ENCODE assay signal across 11 cellular contexts in genomic region chr1:47996060-47996405, GRCh38. TPM values are rescaled to one million over a fixed set of nuclear protein-coding genes. Genes with fewer than 3 reads are reported as not detected.
A peak's percentile ranks its signal among the peaks of the same experiment; 100 is the strongest.
DNase-seq lines count a peak whose midpoint lies in the region; ATAC-seq and TF ChIP-seq lines count a peak whose summit lies in the region.
"Had no signal": no experiment of that assay in that cellular context is flagged by ENCODE, and none has a peak within 500 bp of the region (broad histone marks: within the 10 kb centered on the region; RNA-seq: fewer than 3 reads in every experiment).

No MANE protein-coding gene starts in this region.

- no peak overlapping the region for H2AFZ ChIP-seq in SK-N-SH (ENCODE audit: low read depth)

- ATAC-seq in right lobe of liver, result peak in 2 of 4 donors; percentile 2 to 13
- ATAC-seq in GM18867 (IDR thresholded peaks at IDR 0.05; ENCODE audit: unreplicated experiment), result no peak

- peaks cover 37% of the 10 kb centered on the region for H3K27me3 Mint-ChIP-seq in activated CD4-positive, alpha-beta memory T cell treated with anti-CD3 and anti-CD28 coated beads, Interleukin-2, amount 10 ng/mL, durations not matched to agents 7 days and 5 days
- peaks cover 48% of the 10 kb centered on the region for H3K27me3 Mint-ChIP-seq in activated CD4-positive, alpha-beta memory T cell treated with anti-CD3 and anti-CD28 coated beads for 36 hours
- H3K27me3 Mint-ChIP-seq in brain, result peaks cover 62% of the 10 kb centered on the region

- no peak for TF ChIP-seq RAD21 in SK-N-SH (IDR thresholded peaks at IDR 0.05; ENCODE audit: low read length)

- H3K4me3 ChIP-seq in right lobe of liver (peak overlapping the region; percentile 64 to 78 (median 70)), stomach (peak overlapping the region; percentile 59 to 73 (median 66)), SK-N-SH (ENCODE audit: low read depth in 2 of 2, low read length in 1 of 2) (no peak overlapping the region)

- H3K4me2 ChIP-seq in SK-N-SH, result no peak overlapping the region; the same call in 1 of the 2 replicates

- no peak for TF ChIP-seq EP300 in stomach (IDR thresholded peaks at IDR 0.05)
- TF ChIP-seq EP300 in SK-N-SH (IDR thresholded peaks at IDR 0.05; ENCODE audit: borderline replicate concordance in 1 of 2, low read depth in 1 of 2, low read length in 1 of 2), result no peak

- H3K36me3 ChIP-seq in right lobe of liver (no peaks in the 10 kb centered on the region), stomach (no peaks in the 10 kb centered on the region), SK-N-SH (replicated peaks in 1 of 2; ENCODE audit: control insufficient read depth in 1 of 2, insufficient read depth in 2 of 2, low read length in 1 of 2) (no peaks in the 10 kb centered on the region)
- H3K36me3 ChIP-seq: neutrophil had no signal

- TF ChIP-seq POLR2A in right lobe of liver (IDR thresholded peaks at IDR 0.05), result no peak
- no peak for TF ChIP-seq POLR2A in stomach (IDR thresholded peaks at IDR 0.05)

- H3K9me3 ChIP-seq in right lobe of liver (no peaks in the 10 kb centered on the region), stomach (no peaks in the 10 kb centered on the region), SK-N-SH (no peaks in the 10 kb centered on the region)
- H3K9me3 ChIP-seq: neutrophil had no signal

- no peak overlapping the region for H3K9ac ChIP-seq in SK-N-SH

- TF ChIP-seq CTCF in brain (conservative IDR thresholded peaks at IDR 0.05) (no peak), right lobe of liver (IDR thresholded peaks at IDR 0.05) (no peak), stomach (IDR thresholded peaks at IDR 0.05) (no peak), SK-N-SH (IDR thresholded peaks at IDR 0.05) (no peak)

- H3K27ac Mint-ChIP-seq in activated CD4-positive, alpha-beta memory T cell treated with anti-CD3 and anti-CD28 coated beads, Interleukin-2, amount 10 ng/mL, durations not matched to agents 7 days and 5 days, result no peak overlapping the region
- H3K27ac Mint-ChIP-seq in activated CD4-positive, alpha-beta memory T cell treated with anti-CD3 and anti-CD28 coated beads for 36 hours, result no peak overlapping the region
- H3K27ac Mint-ChIP-seq in brain, result peak overlapping the region in 3 of 5 experiments; percentile 5 to 82 (median 56)

- no peaks in the 10 kb centered on the region for H3K9me2 ChIP-seq in SK-N-SH

- no peaks in the 10 kb centered on the region for H3K79me2 ChIP-seq in SK-N-SH (ENCODE audit: insufficient read depth)

- no peaks in the 10 kb centered on the region for H3K27me3 ChIP-seq in right lobe of liver
- H3K27me3 ChIP-seq in stomach, result peaks cover 6 to 63% (median 27%) of the 10 kb centered on the region in 3 donors
- peaks cover 4% of the 10 kb centered on the region; the same call in 1 of the 2 replicates for H3K27me3 ChIP-seq in SK-N-SH (ENCODE audit: insufficient read depth)

- CTCF ChIA-PET in activated CD4-positive, alpha-beta memory T cell treated with anti-CD3 and anti-CD28 coated beads, Interleukin-2, amount 10 ng/mL, durations not matched to agents 7 days and 5 days (lab: Charles Lee), result interaction anchor here (2.0 kb wide), 1 partner anchor 14 kb away, joined by 5 read pairs; no protein-coding TSS in a partner anchor
- CTCF ChIA-PET in activated CD4-positive, alpha-beta memory T cell treated with anti-CD3 and anti-CD28 coated beads for 36 hours (lab: Charles Lee), result no interaction called here
- CTCF ChIA-PET in SK-N-SH (lab: Yijun Ruan, JAX), result interaction anchor here (1.3 to 3.1 kb wide), 4 partner anchors 64 to 269 kb away, joined by 3 to 18 read pairs (median 4); no protein-coding TSS in a partner anchor

- H3K9me3 Mint-ChIP-seq in activated CD4-positive, alpha-beta memory T cell treated with anti-CD3 and anti-CD28 coated beads, Interleukin-2, amount 10 ng/mL, durations not matched to agents 7 days and 5 days, result no peaks in the 10 kb centered on the region
- no peaks in the 10 kb centered on the region for H3K9me3 Mint-ChIP-seq in activated CD4-positive, alpha-beta memory T cell treated with anti-CD3 and anti-CD28 coated beads for 36 hours
- no peaks in the 10 kb centered on the region for H3K9me3 Mint-ChIP-seq in brain

- H3K4me3 Mint-ChIP-seq in activated CD4-positive, alpha-beta memory T cell treated with anti-CD3 and anti-CD28 coated beads, Interleukin-2, amount 10 ng/mL, durations not matched to agents 7 days and 5 days, result peak overlapping the region; percentile 42
- H3K4me3 Mint-ChIP-seq in activated CD4-positive, alpha-beta memory T cell treated with anti-CD3 and anti-CD28 coated beads for 36 hours, result no peak overlapping the region
- H3K4me3 Mint-ChIP-seq in brain, result peak overlapping the region; percentile 79 to 96 (median 85)

- intact Hi-C loops in activated CD4-positive, alpha-beta memory T cell treated with anti-CD3 and anti-CD28 coated beads for 36 hours (cut with micrococcal nuclease), result no loop called here
- intact Hi-C loops in right lobe of liver (cut with DNase I), result loop anchor here in 1 of 2 donors (10.0 kb wide), 1 partner anchor 59 kb away; no protein-coding TSS in a partner anchor
- intact Hi-C loops in stomach (cut with DNase I; ENCODE audit: low total_unique reads), result no loop called here

- POLR2A ChIA-PET in activated CD4-positive, alpha-beta memory T cell treated with anti-CD3 and anti-CD28 coated beads, Interleukin-2, amount 10 ng/mL, durations not matched to agents 7 days and 5 days (lab: Charles Lee), result no interaction called here
- POLR2A ChIA-PET in activated CD4-positive, alpha-beta memory T cell treated with anti-CD3 and anti-CD28 coated beads for 36 hours (lab: Charles Lee), result no interaction called here
- POLR2A ChIA-PET in SK-N-SH (lab: Yijun Ruan, JAX), result no interaction called here

- H3F3A ChIP-seq in SK-N-SH (replicated peaks; ENCODE audit: insufficient read depth), result no peaks in the 10 kb centered on the region

- H4K20me1 ChIP-seq in SK-N-SH (ENCODE audit: insufficient read depth), result no peaks in the 10 kb centered on the region

- 25% methylated on average over 7 of the region's 7 CpGs for WGBS in right lobe of liver (ENCODE audit: insufficient coverage, low coverage, low lambda C conversion rate, missing lambda C conversion rate)
- WGBS in stomach, 5 donors, result 53 to 56% (median 53%) methylated on average over 7 of the region's 7 CpGs
- WGBS in SK-N-SH (ENCODE audit: low lambda C conversion rate), result 87% methylated on average over 7 of the region's 7 CpGs

- H3K4me1 ChIP-seq in right lobe of liver, result peaks cover 0 to 34% (median 4%) of the 10 kb centered on the region in 4 donors
- peaks cover 9 to 20% (median 16%) of the 10 kb centered on the region in 4 donors for H3K4me1 ChIP-seq in stomach
- H3K4me1 ChIP-seq in SK-N-SH (ENCODE audit: control insufficient read depth in 1 of 2, insufficient read depth in 2 of 2, low read depth in 1 of 2, low read length in 1 of 2), result peaks cover 0 to 9% of the 10 kb centered on the region in 2 experiments; a peak in 2 of 4 replicates

- peaks cover 6% of the 10 kb centered on the region for H3K4me1 Mint-ChIP-seq in activated CD4-positive, alpha-beta memory T cell treated with anti-CD3 and anti-CD28 coated beads, Interleukin-2, amount 10 ng/mL, durations not matched to agents 7 days and 5 days
- peaks cover 8% of the 10 kb centered on the region for H3K4me1 Mint-ChIP-seq in activated CD4-positive, alpha-beta memory T cell treated with anti-CD3 and anti-CD28 coated beads for 36 hours (ENCODE audit: low read depth)
- H3K4me1 Mint-ChIP-seq in brain, result peaks cover 45% of the 10 kb centered on the region

- H3K36me3 Mint-ChIP-seq in activated CD4-positive, alpha-beta memory T cell treated with anti-CD3 and anti-CD28 coated beads, Interleukin-2, amount 10 ng/mL, durations not matched to agents 7 days and 5 days (ENCODE audit: low read depth), result no peaks in the 10 kb centered on the region
- H3K36me3 Mint-ChIP-seq in activated CD4-positive, alpha-beta memory T cell treated with anti-CD3 and anti-CD28 coated beads for 36 hours, result no peaks in the 10 kb centered on the region
- no peaks in the 10 kb centered on the region for H3K36me3 Mint-ChIP-seq in brain

- H3K27ac ChIP-seq in right lobe of liver (peak overlapping the region in 2 of 3 donors; percentile 64 to 82), stomach (peak overlapping the region in 4 of 5 donors; percentile 67 to 83 (median 78)), SK-N-SH (ENCODE audit: low read depth in 2 of 2, low read length in 1 of 2) (no peak overlapping the region)
- H3K27ac ChIP-seq: neutrophil had no signal

- no peak for DNase-seq in activated CD4-positive, alpha-beta memory T cell treated with anti-CD3 and anti-CD28 coated beads, Interleukin-2, amount 10 ng/mL, durations not matched to agents 7 days and 5 days
- no peak for DNase-seq in activated CD4-positive, alpha-beta memory T cell treated with anti-CD3 and anti-CD28 coated beads for 36 hours
- DNase-seq in right lobe of liver, result no peak
- DNase-seq in stomach, result no peak
- DNase-seq in SK-N-SH, result no peak
- DNase-seq in activated CD4-positive, alpha-beta T cell treated with anti-CD3 and anti-CD28 coated beads for 1 hour, result no peak
- DNase-seq: activated CD4-positive, CD25-positive, alpha-beta regulatory T cell treated with anti-CD3 and anti-CD28 coated beads, Interleukin-2, amount 50 U/mL, for 72 hours; stimulated activated CD8-positive, alpha-beta memory T cell treated with anti-CD3 and anti-CD28 coated beads, Interleukin-4, amount 100 ng/mL, for 48 hours had no signal

TF ChIP-seq in SK-N-SH, 30 proteins besides CTCF, POLR2A, EP300 and RAD21 (continues in another document):
- no peak for TF ChIP-seq RCOR1 (IDR thresholded peaks at IDR 0.05; ENCODE audit: low read length)
- TF ChIP-seq ELF1 (IDR thresholded peaks at IDR 0.05), result no peak
- no peak for TF ChIP-seq USF2 (IDR thresholded peaks at IDR 0.05; ENCODE audit: borderline replicate concordance, low read depth, low read length)
- TF ChIP-seq RXRA (IDR thresholded peaks at IDR 0.05; ENCODE audit: borderline replicate concordance, low read depth), result no peak
- TF ChIP-seq YY1 (IDR thresholded peaks at IDR 0.05; ENCODE audit: low read depth), result no peak

RNA-seq across cellular contexts. Expression of gene TRABD2B, which starts 1.2 kb away (rescaled TPM):
- not detected for total RNA-seq in activated CD4-positive, alpha-beta memory T cell treated with anti-CD3 and anti-CD28 coated beads, Interleukin-2, amount 10 ng/mL, durations not matched to agents 7 days and 5 days
- total RNA-seq in activated CD4-positive, alpha-beta memory T cell treated with anti-CD3 and anti-CD28 coated beads for 36 hours, result not detected
- polyA plus RNA-seq in brain (ENCODE audit: insufficient read depth, low read depth, low replicate concordance) (0.17 TPM), stomach (under 1 TPM; 0.31 to 0.93 (median 0.53) TPM), SK-N-SH (2012; rRNA removed) (0.02 and 0.03 TPM in 2 replicates)
- total RNA-seq in right lobe of liver (1 to 10 TPM in 3 of 6 experiments, under 1 TPM in 3; 0.55 to 9.5 (median 1.8) TPM), stomach (1 to 10 TPM in 3 of 5 donors, under 1 TPM in 1, not detected in 1; 0.45 to 2.0 (median 1.2) TPM)
- 0.01 and 0.04 TPM in 2 replicates for polyA plus RNA-seq in SK-N-SH (2012; cell fraction: cytosol; rRNA removed)
- polyA plus RNA-seq in SK-N-SH (2012; cell fraction: nucleus; rRNA removed), result 0.12 and 0.20 TPM in 2 replicates

Comparison
In these comparisons a context has a peak if more than half of its experiments do, and no peak if none do; other contexts are left out.
1. H3K27ac Mint-ChIP-seq: peak in brain (3 of 5); none in activated CD4-positive, alpha-beta memory T cell treated with anti-CD3 and anti-CD28 coated beads, Interleukin-2, amount 10 ng/mL, durations not matched to agents 7 days and 5 days (single experiment) and activated CD4-positive, alpha-beta memory T cell treated with anti-CD3 and anti-CD28 coated beads for 36 hours (single experiment).
2. H3K27ac ChIP-seq: peak in right lobe of liver (2 of 3) and stomach (4 of 5); none in SK-N-SH (0 of 2).
3. H3K4me3 ChIP-seq: peak in right lobe of liver (3 of 3) and stomach (4 of 4); none in SK-N-SH (0 of 2).